In the genomic region with DNA sequence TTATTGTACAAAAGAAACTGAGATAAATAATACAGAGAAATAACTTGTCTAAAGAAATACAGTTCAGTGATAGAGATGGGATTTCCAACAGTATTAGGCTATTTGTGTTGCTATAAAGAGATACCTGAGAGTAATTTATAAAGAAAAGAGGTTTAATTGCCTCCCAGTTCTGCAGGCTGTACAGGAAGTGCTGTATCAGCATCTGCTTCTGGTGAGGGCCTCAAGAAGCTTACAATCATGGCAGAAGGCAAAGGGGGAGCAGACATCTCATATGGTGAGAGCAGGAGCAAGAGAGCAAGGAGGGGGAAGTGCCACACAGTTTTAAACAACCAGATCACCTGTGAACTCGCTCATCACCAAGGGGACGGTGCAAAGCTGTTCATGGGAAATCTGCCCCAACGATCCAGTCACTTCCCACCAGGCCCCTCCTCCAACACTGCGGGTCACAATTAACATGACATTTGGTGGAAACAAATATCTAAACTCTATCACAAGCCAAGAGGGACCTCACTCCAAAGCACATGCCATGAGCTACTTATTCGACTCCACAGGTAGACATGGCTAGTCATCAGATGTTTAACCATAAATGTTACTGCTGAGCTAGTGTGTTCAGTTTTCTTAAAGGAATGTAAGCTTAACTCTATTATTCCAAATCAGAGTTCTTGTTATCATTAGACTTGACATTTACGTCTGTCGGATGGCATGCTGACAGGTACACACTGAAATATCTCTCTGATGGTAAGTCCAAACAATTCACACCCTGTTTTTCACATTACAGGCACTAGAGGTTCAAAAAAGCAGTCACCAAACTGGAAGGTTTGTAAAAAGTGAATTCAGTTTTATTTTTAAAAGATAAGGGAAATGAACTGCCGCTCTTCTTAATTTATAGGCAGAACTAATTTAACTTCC, we compare ENCODE assay signal across 22 cellular contexts.
"Had no signal": no experiment of that assay in that cellular context is flagged by ENCODE, and none has a peak within 500 bp of the region (broad histone marks: within the 10 kb centered on the region; RNA-seq: fewer than 3 reads in every experiment).

No MANE protein-coding gene starts in this region.

- H3K27me3 ChIP-seq: colonic mucosa, foreskin keratinocyte, neutrophil, spleen, testis had no signal

- H3K27ac ChIP-seq: colonic mucosa, foreskin keratinocyte, neutrophil, psoas muscle, spleen, testis had no signal

- H3K27me3 Mint-ChIP-seq: natural killer cell treated with Interleukin-12 subunit alpha and Interleukin-12 subunit beta and Interleukin-15 and Interleukin-18, amount 100 ng/mL, for 72 hours; stimulated activated memory B cell treated with anti-CD40 and anti-IgM and Interleukin-4, amounts not matched to agents 10 μg/mL and 1 μg/mL and 100 μg/mL, for 72 hours; stimulated activated naive CD8-positive, alpha-beta T cell treated with anti-CD3 and anti-CD28 coated beads, Interleukin-15, amount 100 ng/mL, for 72 hours had no signal

- H3K9me3 ChIP-seq: colonic mucosa, neutrophil, psoas muscle, testis had no signal

- FAIRE-seq: endothelial cell of umbilical vein had no signal

- H3K4me3 Mint-ChIP-seq: natural killer cell treated with Interleukin-12 subunit alpha and Interleukin-12 subunit beta and Interleukin-15 and Interleukin-18, amount 100 ng/mL, for 72 hours; stimulated activated memory B cell treated with anti-CD40 and anti-IgM and Interleukin-4, amounts not matched to agents 10 μg/mL and 1 μg/mL and 100 μg/mL, for 72 hours; stimulated activated naive CD8-positive, alpha-beta T cell treated with anti-CD3 and anti-CD28 coated beads, Interleukin-15, amount 100 ng/mL, for 72 hours had no signal

- H3K36me3 ChIP-seq: colonic mucosa, neutrophil, spleen had no signal

- H3K27ac Mint-ChIP-seq: stimulated activated memory B cell treated with anti-CD40 and anti-IgM and Interleukin-4, amounts not matched to agents 10 μg/mL and 1 μg/mL and 100 μg/mL, for 72 hours; stimulated activated naive CD8-positive, alpha-beta T cell treated with anti-CD3 and anti-CD28 coated beads, Interleukin-15, amount 100 ng/mL, for 72 hours had no signal

- H3K4me1 ChIP-seq: colonic mucosa, testis had no signal

- DNase-seq: colonic mucosa; dermis blood vessel endothelial cell; erythroblast; foreskin keratinocyte; left colon; left ventricle myocardium superior; mesenchymal stem cell; midbrain; psoas muscle; retina; spleen; stimulated activated CD4-positive, alpha-beta T cell treated with anti-CD3 and anti-CD28 coated beads, Interleukin-15, amount 100 ng/mL, for 24 hours; stimulated activated CD4-positive, alpha-beta T cell treated with anti-CD3 and anti-CD28 coated beads, Interleukin-1b, Interleukin-23, amount 100 ng/mL, for 48 hours; stimulated activated CD4-positive, alpha-beta T cell treated with anti-CD3 and anti-CD28 coated beads, Interleukin-4, amount 100 ng/mL, for 24 hours; stimulated activated naive CD8-positive, alpha-beta T cell treated with anti-CD3 and anti-CD28 coated beads, Interleukin-15, amount 100 ng/mL, for 72 hours; testis; trophoblast cell had no signal

- H3K9me3 Mint-ChIP-seq: natural killer cell treated with Interleukin-12 subunit alpha and Interleukin-12 subunit beta and Interleukin-15 and Interleukin-18, amount 100 ng/mL, for 72 hours; stimulated activated memory B cell treated with anti-CD40 and anti-IgM and Interleukin-4, amounts not matched to agents 10 μg/mL and 1 μg/mL and 100 μg/mL, for 72 hours; stimulated activated naive CD8-positive, alpha-beta T cell treated with anti-CD3 and anti-CD28 coated beads, Interleukin-15, amount 100 ng/mL, for 72 hours had no signal

- H3K4me3 ChIP-seq: colonic mucosa, lung, psoas muscle, spleen, testis had no signal
